Comparison of ENCODE assay signal across 17 cellular contexts in genomic region chr3:34284959-34285358, GRCh38.
"Had no signal": no experiment of that assay in that cellular context is flagged by ENCODE, and none has a peak within 500 bp of the region (broad histone marks: within the 10 kb centered on the region; RNA-seq: fewer than 3 reads in every experiment).

No MANE protein-coding gene starts in this region.

- H3K9me3 ChIP-seq: adrenal gland, gastrocnemius medialis, ovary, testis had no signal

- H3K27ac ChIP-seq: adrenal gland, coronary artery, gastrocnemius medialis, ovary, testis had no signal

- ATAC-seq: activated CD4-positive, CD25-positive, alpha-beta regulatory T cell treated with anti-CD3 and anti-CD28 coated beads, Interleukin-2, amount 50 U/mL, for 24 hours; gastrocnemius medialis; stimulated activated naive CD8-positive, alpha-beta T cell treated with anti-CD3 and anti-CD28 coated beads, Interleukin-15, amount 100 ng/mL, for 72 hours had no signal

- FAIRE-seq: keratinocyte, TTC549 had no signal

- H3K36me3 ChIP-seq: adrenal gland, gastrocnemius medialis, ovary had no signal

- H3K4me3 ChIP-seq: adrenal gland, coronary artery, gastrocnemius medialis, ovary, testis had no signal

- DNase-seq: activated naive CD4-positive, alpha-beta T cell treated with anti-CD3 and anti-CD28 coated beads, Interleukin-2, amount 50 U/mL, for 16 hours; activated T-cell treated with anti-CD3 and anti-CD28 coated beads, Interleukin-2, amount 50 U/mL, for 1 hour; adrenal gland; central memory CD4-positive, alpha-beta T cell; effector CD4-positive, alpha-beta T cell; gastrocnemius medialis; left ventricle myocardium superior; mesenchymal stem cell; nephron progenitor cell; ovary; stimulated activated CD4-positive, alpha-beta T cell treated with anti-CD3 and anti-CD28 coated beads, Interleukin-4, amount 100 ng/mL, for 24 hours; stimulated activated naive CD8-positive, alpha-beta T cell treated with anti-CD3 and anti-CD28 coated beads, Interleukin-15, amount 100 ng/mL, for 72 hours; testis had no signal

- H3K27me3 ChIP-seq: adrenal gland, gastrocnemius medialis, ovary, testis had no signal

- H3K4me1 ChIP-seq: adrenal gland, gastrocnemius medialis, testis had no signal
